8 cellular contexts compared by ENCODE assay signal in the genomic region with DNA sequence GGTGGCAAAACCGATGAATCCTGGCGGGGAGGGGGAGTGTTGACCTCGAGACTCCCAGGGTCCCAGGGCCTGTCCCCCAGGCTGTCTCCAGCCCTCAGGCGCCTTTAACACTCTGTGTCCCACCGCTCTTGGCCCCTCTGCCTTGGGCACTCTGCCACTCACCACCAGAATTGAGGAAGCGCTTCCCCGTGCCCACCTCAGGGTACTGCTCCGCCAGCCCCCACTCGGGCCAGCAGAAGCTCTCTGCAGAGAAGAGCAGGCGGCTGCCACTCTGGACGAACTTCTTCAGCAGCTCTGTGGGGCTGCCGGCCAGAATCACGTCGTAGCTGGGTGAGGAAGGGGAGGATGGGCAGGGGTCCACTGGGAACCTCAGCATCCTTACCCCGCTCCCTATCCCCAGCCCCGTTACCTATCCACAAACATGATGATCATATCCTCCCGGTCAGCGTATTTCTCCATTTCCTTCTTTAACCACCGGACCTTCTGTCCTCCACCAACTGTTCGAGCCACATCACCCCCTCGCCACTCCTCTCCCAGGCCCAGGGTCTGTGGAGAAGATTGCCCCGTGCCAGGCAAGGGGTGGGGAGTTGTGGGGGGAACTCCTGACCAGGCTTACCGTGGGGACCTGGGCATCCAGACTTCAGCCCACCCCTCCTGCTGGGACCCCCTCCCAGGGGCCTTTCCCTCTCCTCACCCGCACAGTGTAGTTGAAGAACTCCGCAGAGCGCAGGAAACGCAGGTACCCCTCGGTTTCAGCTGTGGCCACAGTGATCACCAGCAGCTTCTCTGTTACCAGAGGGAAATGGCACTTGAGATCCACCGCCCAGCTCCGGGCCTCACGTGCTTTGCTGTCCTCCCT. TPM values are rescaled to one million over a fixed set of nuclear protein-coding genes. Genes with fewer than 3 reads are reported as not detected.
A peak's percentile ranks its signal among the peaks of the same experiment; 100 is the strongest.
DNase-seq lines count a peak whose midpoint lies in the region; ATAC-seq lines count a peak whose summit lies in the region.

No MANE protein-coding gene starts in this region.

- H3K27me3 Mint-ChIP-seq in CD4-positive, CD25-positive, alpha-beta regulatory T cell = no peaks in the 10 kb centered on the region

- peaks cover 48% of the 10 kb centered on the region for H3K79me2 ChIP-seq in Karpas-422 (ENCODE audit: low read length)

- no peaks in the 10 kb centered on the region for H4K20me1 ChIP-seq in Karpas-422 (ENCODE audit: insufficient read depth, low read depth, low read length)

- H3K9ac ChIP-seq in Karpas-422 (ENCODE audit: low read length) = peak overlapping the region; percentile 86
- peak overlapping the region; percentile 92 for H3K9ac ChIP-seq in mucosa of stomach (ENCODE audit: low read length)

- H3K9me3 ChIP-seq in CD4-positive, CD25-positive, alpha-beta regulatory T cell (ENCODE audit: control insufficient read depth in 2 of 2, low read length in 2 of 2) = no peaks in the 10 kb centered on the region
- no peaks in the 10 kb centered on the region for H3K9me3 ChIP-seq in Karpas-422 (ENCODE audit: low read length)
- H3K9me3 ChIP-seq in mucosa of stomach (ENCODE audit: control insufficient read depth, low read length) = no peaks in the 10 kb centered on the region

- peak overlapping the region; percentile 82 for H3K27ac ChIP-seq in CD4-positive, CD25-positive, alpha-beta regulatory T cell (ENCODE audit: insufficient read depth, low read length, poor library complexity, severe bottlenecking)
- H3K27ac ChIP-seq in Karpas-422 (ENCODE audit: low read length) (0 out of 2 replicates have a peak overlapping the region, but pooled peaks have one; percentile 6), caudate nucleus (ENCODE audit: low read depth, low read length) (peak overlapping the region; percentile 81)

- H3K4me3 ChIP-seq in CD4-positive, CD25-positive, alpha-beta regulatory T cell (ENCODE audit: low read depth, low read length) = peak overlapping the region; percentile 55
- H3K4me3 ChIP-seq in Karpas-422 (ENCODE audit: low read length) (peak overlapping the region; percentile 83), mucosa of stomach (ENCODE audit: low read length) (peak overlapping the region; percentile 98)

- peak overlapping the region; percentile 83 to 97 (median 95) for H3K4me3 Mint-ChIP-seq in CD4-positive, CD25-positive, alpha-beta regulatory T cell

- ATAC-seq in CD4-positive, CD25-positive, alpha-beta regulatory T cell (ENCODE audit: low read depth in 2 of 2) = no peak
- ATAC-seq in GM21526 (IDR thresholded peaks at IDR 0.05; ENCODE audit: low FRiP score, unreplicated experiment) = no peak
- ATAC-seq in GM21576 (IDR thresholded peaks at IDR 0.05; ENCODE audit: unreplicated experiment) = no peak
- no peak for ATAC-seq in HG03354 (IDR thresholded peaks at IDR 0.05; ENCODE audit: poor library complexity, severe bottlenecking, unreplicated experiment)

- peak in 1 of 3 donors; percentile 22 for DNase-seq in CD4-positive, CD25-positive, alpha-beta regulatory T cell
- DNase-seq in Karpas-422 (peak; percentile 58), caudate nucleus (lab: John Stamatoyannopoulos, UW) (no peak), kidney glomerular epithelial cell (lab: John Stamatoyannopoulos, UW) (no peak)

- peaks cover 5% of the 10 kb centered on the region for H3K36me3 Mint-ChIP-seq in CD4-positive, CD25-positive, alpha-beta regulatory T cell

- H2AFZ ChIP-seq in Karpas-422 (ENCODE audit: low read length) = peak overlapping the region; percentile 85

- H3K4me1 ChIP-seq in CD4-positive, CD25-positive, alpha-beta regulatory T cell (ENCODE audit: control insufficient read depth, insufficient read depth, low read length, poor library complexity, severe bottlenecking) = peaks cover 38% of the 10 kb centered on the region
- peaks cover 21% of the 10 kb centered on the region for H3K4me1 ChIP-seq in Karpas-422 (ENCODE audit: low read length)
- H3K4me1 ChIP-seq in mucosa of stomach (ENCODE audit: control insufficient read depth, insufficient read depth, low read length) = peaks cover 30% of the 10 kb centered on the region

- H3K4me2 ChIP-seq in Karpas-422 (ENCODE audit: low read depth, low read length, poor library complexity, severe bottlenecking) = peak overlapping the region; percentile 99

- H3K27me3 ChIP-seq in CD4-positive, CD25-positive, alpha-beta regulatory T cell (ENCODE audit: control insufficient read depth, insufficient read depth, low read length) = no peaks in the 10 kb centered on the region
- H3K27me3 ChIP-seq in Karpas-422 (ENCODE audit: low read length) (no peaks in the 10 kb centered on the region), mucosa of stomach (ENCODE audit: control insufficient read depth, insufficient read depth, low read length) (no peaks in the 10 kb centered on the region)

- peaks cover 5 to 43% (median 19%) of the 10 kb centered on the region in 4 donors for H3K4me1 Mint-ChIP-seq in CD4-positive, CD25-positive, alpha-beta regulatory T cell

- H3K9me3 Mint-ChIP-seq in CD4-positive, CD25-positive, alpha-beta regulatory T cell = no peaks in the 10 kb centered on the region

- H3K9me2 ChIP-seq in Karpas-422 (replicated peaks; ENCODE audit: insufficient read depth, low read length) = no peaks in the 10 kb centered on the region

- H3K27ac Mint-ChIP-seq in CD4-positive, CD25-positive, alpha-beta regulatory T cell = peak overlapping the region in 2 of 3 donors; percentile 74 to 91

- peaks cover 9% of the 10 kb centered on the region for H3K36me3 ChIP-seq in CD4-positive, CD25-positive, alpha-beta regulatory T cell (ENCODE audit: control insufficient read depth, insufficient read depth, low read length)
- H3K36me3 ChIP-seq in Karpas-422 (ENCODE audit: insufficient read depth, low read length) (no peaks in the 10 kb centered on the region), mucosa of stomach (ENCODE audit: control insufficient read depth, insufficient read depth, low read length) (no peaks in the 10 kb centered on the region)

RNA-seq across cellular contexts. Expression of gene PLOD3, which starts 1.2 kb away (rescaled TPM):
- total RNA-seq in CD4-positive, CD25-positive, alpha-beta regulatory T cell = 35.4 TPM
- polyA plus RNA-seq in CD4-positive, CD25-positive, alpha-beta regulatory T cell = 10 to 100 TPM; 13.8 to 19.7 (median 14.8) TPM
- 11.1 and 20.5 TPM in 2 replicates for total RNA-seq in Karpas-422 (2014; rRNA removed; shearing (Covaris generic); ENCODE audit: low replicate concordance)

RNA-seq across cellular contexts. Expression of gene ZNHIT1, which starts 1.7 kb away (rescaled TPM):
- 41.8 TPM for total RNA-seq in CD4-positive, CD25-positive, alpha-beta regulatory T cell
- polyA plus RNA-seq in CD4-positive, CD25-positive, alpha-beta regulatory T cell = 10 to 100 TPM; 67.6 to 99.6 (median 85.0) TPM
- 50.9 and 116 TPM in 2 replicates for total RNA-seq in Karpas-422 (2014; rRNA removed; shearing (Covaris generic); ENCODE audit: low replicate concordance)

RNA-seq across cellular contexts. Expression of gene MOGAT3, which starts 15.4 kb away (rescaled TPM):
- total RNA-seq in CD4-positive, CD25-positive, alpha-beta regulatory T cell = not detected
- not detected for polyA plus RNA-seq in CD4-positive, CD25-positive, alpha-beta regulatory T cell
- total RNA-seq in Karpas-422 (2014; rRNA removed; shearing (Covaris generic); ENCODE audit: low replicate concordance) = not detected in 2 replicates

RNA-seq across cellular contexts. Expression of gene CLDN15, which starts 21.4 kb away (rescaled TPM):
- total RNA-seq in CD4-positive, CD25-positive, alpha-beta regulatory T cell = 22.7 TPM
- 1 to 10 TPM in 1 of 4 donors, under 1 TPM in 3; 0.64 to 1.4 (median 0.82) TPM for polyA plus RNA-seq in CD4-positive, CD25-positive, alpha-beta regulatory T cell
- 12.2 and 13.7 TPM in 2 replicates for total RNA-seq in Karpas-422 (2014; rRNA removed; shearing (Covaris generic); ENCODE audit: low replicate concordance)

RNA-seq across cellular contexts. Expression of gene FIS1, which starts 28.7 kb away (rescaled TPM):
- total RNA-seq in CD4-positive, CD25-positive, alpha-beta regulatory T cell = 105 TPM
- polyA plus RNA-seq in CD4-positive, CD25-positive, alpha-beta regulatory T cell = 100 to 1,000 TPM; 205 to 260 (median 227) TPM
- 104 and 210 TPM in 2 replicates for total RNA-seq in Karpas-422 (2014; rRNA removed; shearing (Covaris generic); ENCODE audit: low replicate concordance)

Comparison
In these comparisons a context has a peak if more than half of its experiments do, and no peak if none do; other contexts are left out.
1. H3K27ac ChIP-seq: peak in every context shown above with its lines; median percentile 82 in CD4-positive, CD25-positive, alpha-beta regulatory T cell; 81 in caudate nucleus; 6 in Karpas-422.